ENCODE assay signal across 8 cellular contexts in the genomic region with DNA sequence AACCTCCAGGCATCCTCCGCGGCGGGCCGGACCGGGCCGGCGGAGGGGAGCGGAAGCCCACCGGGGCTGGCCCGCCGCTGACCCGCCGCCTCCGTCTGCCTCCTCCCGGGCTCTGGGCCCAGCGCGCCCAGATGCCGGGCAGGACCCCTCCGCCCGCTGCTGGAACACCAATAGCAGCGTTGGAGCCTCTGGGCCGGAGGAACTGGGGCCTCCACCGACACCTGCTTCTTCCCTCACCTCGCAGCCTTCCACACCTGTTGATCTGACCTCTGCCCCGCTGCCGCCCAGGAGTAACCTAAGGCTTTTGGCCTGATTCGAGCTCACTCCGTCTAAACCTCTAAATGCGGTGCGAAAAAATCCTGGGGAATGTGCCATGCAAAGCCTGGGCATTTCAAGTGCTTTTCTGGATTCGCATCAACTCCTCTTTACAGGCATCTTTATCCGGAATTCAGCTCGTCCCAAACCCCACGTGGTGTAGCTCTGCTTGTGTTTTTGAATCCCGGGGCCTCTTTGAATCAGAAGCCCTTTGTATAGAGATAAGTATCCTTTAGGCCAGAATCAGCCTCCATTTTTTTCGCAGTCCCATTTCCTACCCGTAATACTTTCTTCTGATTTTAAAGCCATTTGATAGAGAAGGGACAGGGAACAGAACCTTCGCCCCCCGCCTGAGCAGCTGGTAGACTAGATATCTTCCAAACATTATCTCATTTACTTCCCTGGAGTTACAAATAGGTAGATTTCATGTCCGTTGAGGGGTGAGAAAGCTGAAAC. TPM values are rescaled to one million over a fixed set of nuclear protein-coding genes. Genes with fewer than 3 reads are reported as not detected.
DNase-seq lines count a peak whose midpoint lies in the region; ATAC-seq and TF ChIP-seq lines count a peak whose summit lies in the region.

No MANE protein-coding gene starts in this region.

- ATAC-seq in HG03571 (IDR thresholded peaks at IDR 0.05; ENCODE audit: unreplicated experiment) (peak; percentile 25), psoas muscle (no peak)

- H3K36me3 ChIP-seq in psoas muscle (ENCODE audit: insufficient read depth in 1 of 2, low read depth in 1 of 2): no peaks in the 10 kb centered on the region

- peaks cover 0 to 64% (median 21%) of the 10 kb centered on the region in 3 donors for H3K27me3 ChIP-seq in psoas muscle (ENCODE audit: insufficient read depth in 3 of 3, low read length in 2 of 3)

- no peak overlapping the region for H3K27ac Mint-ChIP-seq in T-helper 2 cell treated with Interferon-gamma antibody and Interleukin-4, amounts not matched to agents 5 μg/mL and 100 μg/mL, for 36 hours
- no peak overlapping the region for H3K27ac Mint-ChIP-seq in activated T-helper 1 cell treated with anti-CD3 and anti-CD28 coated beads, Interleukin-12 subunit alpha, Interleukin-12 subunit beta, Interleukin-2, Interleukin-4 antibody, amounts not matched to agents 30 ng/mL and 10 ng/mL and 1 ng/mL, durations not matched to agents 14 hours and 24 hours and 36 hours

- no peak for TF ChIP-seq CTCF in psoas muscle (IDR thresholded peaks at IDR 0.05)

- peaks cover 2% of the 10 kb centered on the region for H3K36me3 Mint-ChIP-seq in T-helper 2 cell treated with Interferon-gamma antibody and Interleukin-4, amounts not matched to agents 5 μg/mL and 100 μg/mL, for 36 hours (ENCODE audit: low read depth)
- H3K36me3 Mint-ChIP-seq in activated T-helper 1 cell treated with anti-CD3 and anti-CD28 coated beads, Interleukin-12 subunit alpha, Interleukin-12 subunit beta, Interleukin-2, Interleukin-4 antibody, amounts not matched to agents 30 ng/mL and 10 ng/mL and 1 ng/mL, durations not matched to agents 14 hours and 24 hours and 36 hours (ENCODE audit: low read depth): peaks cover 2% of the 10 kb centered on the region

- H3K27me3 Mint-ChIP-seq in T-helper 2 cell treated with Interferon-gamma antibody and Interleukin-4, amounts not matched to agents 5 μg/mL and 100 μg/mL, for 36 hours (ENCODE audit: low read depth): peaks cover 54% of the 10 kb centered on the region
- peaks cover 37% of the 10 kb centered on the region for H3K27me3 Mint-ChIP-seq in activated T-helper 1 cell treated with anti-CD3 and anti-CD28 coated beads, Interleukin-12 subunit alpha, Interleukin-12 subunit beta, Interleukin-2, Interleukin-4 antibody, amounts not matched to agents 30 ng/mL and 10 ng/mL and 1 ng/mL, durations not matched to agents 14 hours and 24 hours and 36 hours (ENCODE audit: insufficient read depth)

- peak overlapping the region; percentile 74 for H3K4me3 Mint-ChIP-seq in T-helper 2 cell treated with Interferon-gamma antibody and Interleukin-4, amounts not matched to agents 5 μg/mL and 100 μg/mL, for 36 hours
- H3K4me3 Mint-ChIP-seq in activated T-helper 1 cell treated with anti-CD3 and anti-CD28 coated beads, Interleukin-12 subunit alpha, Interleukin-12 subunit beta, Interleukin-2, Interleukin-4 antibody, amounts not matched to agents 30 ng/mL and 10 ng/mL and 1 ng/mL, durations not matched to agents 14 hours and 24 hours and 36 hours: peak overlapping the region; percentile 68

- 9 to 15% (median 14%) methylated on average over 31 to 40 of the region's 40 CpGs for WGBS in psoas muscle, 3 donors

- intact Hi-C loops in activated T-helper 1 cell treated with anti-CD3 and anti-CD28 coated beads, Interleukin-12 subunit alpha, Interleukin-12 subunit beta, Interleukin-2, Interleukin-4 antibody, amounts not matched to agents 30 ng/mL and 10 ng/mL and 1 ng/mL, durations not matched to agents 14 hours and 24 hours and 36 hours (cut with micrococcal nuclease): loop anchor here (2.0 kb wide), 3 partner anchors 35 to 115 kb away; no protein-coding TSS in a partner anchor
- intact Hi-C loops in head of caudate nucleus (cut with DNase I): loop anchor here (2.0 to 5.0 kb wide), 2 partner anchors 55 to 115 kb away; no protein-coding TSS in a partner anchor
- intact Hi-C loops in psoas muscle (cut with DNase I): loop anchor here in 1 of 2 donors (2.0 to 5.0 kb wide), 3 partner anchors 45 to 115 kb away; no protein-coding TSS in a partner anchor

- peak overlapping the region; percentile 80 for H3K27ac ChIP-seq in psoas muscle

- DNase-seq in T-helper 2 cell treated with Interferon-gamma antibody and Interleukin-4, amounts not matched to agents 5 μg/mL and 100 μg/mL, for 36 hours (ENCODE audit: low spot score): no peak
- DNase-seq in T-helper 2 cell: no peak
- DNase-seq in activated T-helper 1 cell treated with anti-CD3 and anti-CD28 coated beads, Interleukin-12 subunit alpha, Interleukin-12 subunit beta, Interleukin-2, Interleukin-4 antibody, amounts not matched to agents 30 ng/mL and 10 ng/mL and 1 ng/mL, durations not matched to agents 14 hours and 24 hours and 36 hours (ENCODE audit: low spot score): no peak
- peak in 36 of 42 donors; percentile 5 to 78 (median 42) for DNase-seq in head of caudate nucleus
- DNase-seq in psoas muscle: no peak
- DNase-seq in activated gamma-delta T cell (lab: John Stamatoyannopoulos, UW): no peak
- no peak for DNase-seq in HUDEP-2 (lab: John Stamatoyannopoulos, UW; ENCODE audit: unreplicated experiment in 76 of 76)

- H3K4me3 ChIP-seq in psoas muscle: peak overlapping the region; percentile 71

- H3K4me1 ChIP-seq in psoas muscle: peaks cover 5% of the 10 kb centered on the region

- H3K4me1 Mint-ChIP-seq in T-helper 2 cell treated with Interferon-gamma antibody and Interleukin-4, amounts not matched to agents 5 μg/mL and 100 μg/mL, for 36 hours (ENCODE audit: low read depth): peaks cover 10% of the 10 kb centered on the region
- peaks cover 21% of the 10 kb centered on the region for H3K4me1 Mint-ChIP-seq in activated T-helper 1 cell treated with anti-CD3 and anti-CD28 coated beads, Interleukin-12 subunit alpha, Interleukin-12 subunit beta, Interleukin-2, Interleukin-4 antibody, amounts not matched to agents 30 ng/mL and 10 ng/mL and 1 ng/mL, durations not matched to agents 14 hours and 24 hours and 36 hours (ENCODE audit: low read depth)

- no peaks in the 10 kb centered on the region for H3K9me3 ChIP-seq in psoas muscle

- H3K9me3 Mint-ChIP-seq in T-helper 2 cell treated with Interferon-gamma antibody and Interleukin-4, amounts not matched to agents 5 μg/mL and 100 μg/mL, for 36 hours: no peaks in the 10 kb centered on the region
- no peaks in the 10 kb centered on the region for H3K9me3 Mint-ChIP-seq in activated T-helper 1 cell treated with anti-CD3 and anti-CD28 coated beads, Interleukin-12 subunit alpha, Interleukin-12 subunit beta, Interleukin-2, Interleukin-4 antibody, amounts not matched to agents 30 ng/mL and 10 ng/mL and 1 ng/mL, durations not matched to agents 14 hours and 24 hours and 36 hours

RNA-seq across cellular contexts. Expression of gene CNN3, which starts 0.7 kb away (rescaled TPM):
- total RNA-seq in activated T-helper 1 cell treated with anti-CD3 and anti-CD28 coated beads, Interleukin-12 subunit alpha, Interleukin-12 subunit beta, Interleukin-2, Interleukin-4 antibody, amounts not matched to agents 30 ng/mL and 10 ng/mL and 1 ng/mL, durations not matched to agents 14 hours and 24 hours and 36 hours: 1.4 and 1.9 TPM in 2 replicates
- total RNA-seq in psoas muscle: 10 to 100 TPM; 14.7 to 46.2 (median 34.0) TPM
- polyA plus RNA-seq in psoas muscle: 10 to 100 TPM; 12.4 to 19.2 (median 13.6) TPM

Comparison
In these comparisons a context has a peak if more than half of its experiments do, and no peak if none do; other contexts are left out.
1. DNase-seq: peak in head of caudate nucleus (36 of 42); none in T-helper 2 cell treated with Interferon-gamma antibody and Interleukin-4, amounts not matched to agents 5 μg/mL and 100 μg/mL, for 36 hours (single experiment), T-helper 2 cell (0 of 5), activated T-helper 1 cell treated with anti-CD3 and anti-CD28 coated beads, Interleukin-12 subunit alpha, Interleukin-12 subunit beta, Interleukin-2, Interleukin-4 antibody, amounts not matched to agents 30 ng/mL and 10 ng/mL and 1 ng/mL, durations not matched to agents 14 hours and 24 hours and 36 hours (single experiment), psoas muscle (0 of 2), activated gamma-delta T cell (single experiment) and HUDEP-2 (0 of 76).